Comparison of ENCODE assay signal across 2 cellular contexts in genomic region chr20:46673394-46674252, GRCh38.
A peak's percentile ranks its signal among the peaks of the same experiment; 100 is the strongest.
TF ChIP-seq lines count a peak whose summit lies in the region.

No MANE protein-coding gene starts in this region.

TF ChIP-seq in HepG2, 621 proteins besides CTCF, POLR2A, EP300 and RAD21 (continues in another document):
- TF ChIP-seq ZBTB33 (CRISPR knock-in tag; IDR thresholded peaks at IDR 0.05) (0 out of 2 replicates have a peak, but pooled peaks have one; percentile 13), AGO1 (IDR thresholded peaks at IDR 0.05; ENCODE audit: low read depth, low read length, poor library complexity, severe bottlenecking) (no peak), THYN1 (CRISPR knock-in tag; IDR thresholded peaks at IDR 0.05; ENCODE audit: borderline replicate concordance, low read depth) (no peak), ZSCAN5A (CRISPR knock-in tag; IDR thresholded peaks at IDR 0.05; ENCODE audit: borderline replicate concordance) (0 out of 2 replicates have a peak, but pooled peaks have one; percentile 18), ZNF589 (CRISPR knock-in tag; conservative IDR thresholded peaks at IDR 0.05) (peak; percentile 25; the same call in 1 of the 2 replicates), MED13 (CRISPR knock-in tag; IDR thresholded peaks at IDR 0.05) (peak; percentile 50; the same call in 1 of the 2 replicates), KMT2A (CRISPR knock-in tag; IDR thresholded peaks at IDR 0.05) (no peak), BRF2 (CRISPR knock-in tag; IDR thresholded peaks at IDR 0.05) (no peak), ZNF7 (CRISPR knock-in tag; IDR thresholded peaks at IDR 0.05) (no peak), SP1 (IDR thresholded peaks at IDR 0.05) (no peak), SP1 (CRISPR knock-in tag; IDR thresholded peaks at IDR 0.05) (no peak), PRPF4 (IDR thresholded peaks at IDR 0.05; ENCODE audit: low read depth, low read length, poor library complexity, severe bottlenecking) (peak; percentile 61), TFE3 (CRISPR knock-in tag; IDR thresholded peaks at IDR 0.05) (no peak), ZNF205 (CRISPR knock-in tag; IDR thresholded peaks at IDR 0.05) (no peak), MXD4 (CRISPR knock-in tag; IDR thresholded peaks at IDR 0.05) (no peak)
- TF ChIP-seq, protein P1, sequence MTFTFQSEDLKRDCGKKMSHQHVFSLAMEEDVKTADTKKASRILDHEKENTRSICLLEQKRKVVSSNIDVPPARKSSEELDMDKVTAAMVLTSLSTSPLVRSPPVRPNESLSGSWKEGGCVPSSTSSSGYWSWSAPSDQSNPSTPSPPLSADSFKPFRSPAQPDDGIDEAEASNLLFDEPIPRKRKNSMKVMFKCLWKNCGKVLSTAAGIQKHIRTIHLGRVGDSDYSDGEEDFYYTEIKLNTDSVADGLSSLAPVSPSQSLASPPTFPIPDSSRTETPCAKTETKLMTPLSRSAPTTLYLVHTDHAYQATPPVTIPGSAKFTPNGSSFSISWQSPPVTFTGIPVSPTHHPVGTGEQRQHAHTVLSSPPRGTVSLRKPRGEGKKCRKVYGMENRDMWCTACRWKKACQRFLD (CRISPR knock-in tag; IDR thresholded peaks at IDR 0.05; ENCODE audit: borderline replicate concordance), result no peak

TF ChIP-seq in IMR-90, 13 proteins besides CTCF, POLR2A, EP300 and RAD21:
- TF ChIP-seq MAFK (IDR thresholded peaks at IDR 0.05; ENCODE audit: low read depth, low read length) (no peak), NFE2L2 (IDR thresholded peaks at IDR 0.05; ENCODE audit: low read depth, low read length) (no peak), CHD1 (IDR thresholded peaks at IDR 0.05; ENCODE audit: low read depth, low read length) (no peak), RCOR1 (IDR thresholded peaks at IDR 0.05; ENCODE audit: insufficient replicate concordance, low read length) (no peak), MAZ (IDR thresholded peaks at IDR 0.05; ENCODE audit: borderline replicate concordance, low read depth, low read length) (no peak), BHLHE40 (IDR thresholded peaks at IDR 0.05; ENCODE audit: low read depth, low read length) (no peak), MXI1 (IDR thresholded peaks at IDR 0.05; ENCODE audit: borderline replicate concordance, low read depth, low read length) (no peak), USF2 (IDR thresholded peaks at IDR 0.05; ENCODE audit: low read depth, low read length) (no peak), CEBPB (IDR thresholded peaks at IDR 0.05; ENCODE audit: low read depth, low read length) (no peak), ELK1 (IDR thresholded peaks at IDR 0.05; ENCODE audit: borderline replicate concordance, low read depth, low read length) (no peak), FOS (IDR thresholded peaks at IDR 0.05; ENCODE audit: low read depth, low read length) (no peak), SMC3 (IDR thresholded peaks at IDR 0.05; ENCODE audit: low read depth, low read length) (no peak), RFX5 (IDR thresholded peaks at IDR 0.05; ENCODE audit: low read depth, low read length) (no peak)
